ENCODE assay signal across 18 cellular contexts in the genomic region with DNA sequence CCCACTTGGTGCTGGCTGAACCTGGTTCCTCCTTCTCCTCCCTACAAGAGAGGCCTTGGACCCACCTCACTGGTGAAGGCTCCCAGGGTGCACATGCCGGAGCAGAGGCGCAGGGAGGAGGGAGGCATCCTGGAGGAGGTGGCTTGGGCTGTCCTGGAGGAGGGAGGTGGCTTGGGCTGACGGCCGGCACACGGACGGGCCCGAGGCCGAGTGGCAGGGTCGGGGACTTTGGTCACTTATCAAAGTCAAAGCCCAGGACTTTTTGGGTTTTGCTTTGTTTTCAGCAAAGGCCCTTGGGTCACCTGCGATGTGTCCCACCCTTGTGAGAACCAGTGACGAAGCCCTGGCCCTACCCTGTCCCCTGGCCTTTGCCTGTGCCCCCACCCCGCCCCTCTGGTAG. TPM values are rescaled to one million over a fixed set of nuclear protein-coding genes. Genes with fewer than 3 reads are reported as not detected.
DNase-seq lines count a peak whose midpoint lies in the region; ATAC-seq, FAIRE-seq and TF ChIP-seq lines count a peak whose summit lies in the region.
"Had no signal": no experiment of that assay in that cellular context is flagged by ENCODE, and none has a peak within 500 bp of the region (broad histone marks: within the 10 kb centered on the region; RNA-seq: fewer than 3 reads in every experiment).

No MANE protein-coding gene starts in this region.

- CTCF ChIA-PET in A549 (lab: Yijun Ruan, JAX) (interaction anchor here (2.3 to 8.3 kb wide), 2 partner anchors 15 to 18 kb away, joined by 5 to 85 read pairs; no protein-coding TSS in a partner anchor), K562 (lab: Yijun Ruan, JAX; ENCODE audit: low intra/inter-chr PET ratio) (no interaction called here)

- H4K20me1 ChIP-seq in K562 (replicated peaks; ENCODE audit: control insufficient read depth, insufficient read depth, low read length) (peaks cover 8% of the 10 kb centered on the region), smooth muscle cell (ENCODE audit: low read depth) (peaks cover 58% of the 10 kb centered on the region)

- TF ChIP-seq RAD21 in A549 (conservative IDR thresholded peaks at IDR 0.05 in 1 of 2, IDR thresholded peaks at IDR 0.05 in 1 of 2), result no peak
- no peak for TF ChIP-seq RAD21 in K562 (CRISPR knock-in tag; conservative IDR thresholded peaks at IDR 0.05 in 1 of 2, IDR thresholded peaks at IDR 0.05 in 1 of 2)

- in situ Hi-C loops in K562 (cut with MboI), result no loop called here

- POLR2A ChIA-PET in A549 (lab: Yijun Ruan, JAX), result interaction anchor here (1.8 kb wide), 1 partner anchor 11 kb away, joined by 18 read pairs; no protein-coding TSS in a partner anchor
- POLR2A ChIA-PET in K562 (lab: Yijun Ruan, JAX), result interaction anchor here (0.6 kb wide), 1 partner anchor 11 kb away, joined by 4 read pairs; no protein-coding TSS in a partner anchor

- FAIRE-seq in A549 (lab: Jason Lieb, UNC) (no peak), K562 (lab: Jason Lieb, UNC) (no peak)
- FAIRE-seq: GM12878 had no signal

- H3K9me1 ChIP-seq in K562 (ENCODE audit: control insufficient read depth, insufficient read depth, low read length), result no peaks in the 10 kb centered on the region

- TF ChIP-seq CTCF in A549 (IDR thresholded peaks at IDR 0.05) (no peak), K562 (IDR thresholded peaks at IDR 0.05 in 2 of 3, conservative IDR thresholded peaks at IDR 0.05 in 1 of 3; ENCODE audit: insufficient read depth in 2 of 3, low read depth in 1 of 3, low read length in 3 of 3) (no peak), smooth muscle cell (IDR thresholded peaks at IDR 0.05; ENCODE audit: borderline replicate concordance, insufficient read depth, poor library complexity, severe bottlenecking) (no peak)

- H3K79me2 ChIP-seq in K562 (ENCODE audit: control insufficient read depth, insufficient read depth, low read length) (no peaks in the 10 kb centered on the region), smooth muscle cell (ENCODE audit: low read depth) (no peaks in the 10 kb centered on the region)

- TF ChIP-seq EP300 in A549 (IDR thresholded peaks at IDR 0.05) (no peak), K562 (IDR thresholded peaks at IDR 0.05; ENCODE audit: low read length) (no peak)

- peaks cover 6 to 60% of the 10 kb centered on the region in 2 experiments; a peak in 3 of 5 replicates for H3K27me3 ChIP-seq in K562 (ENCODE audit: control insufficient read depth in 2 of 2, insufficient read depth in 2 of 2, low read length in 2 of 2)
- H3K27me3 ChIP-seq in smooth muscle cell (ENCODE audit: low read depth), result peaks cover 11% of the 10 kb centered on the region

- H3K36me3 ChIP-seq in K562 (ENCODE audit: control insufficient read depth, insufficient read depth, low read length), result no peaks in the 10 kb centered on the region
- H3K36me3 ChIP-seq in smooth muscle cell (ENCODE audit: low read depth), result no peaks in the 10 kb centered on the region
- H3K36me3 ChIP-seq: BLaER1 had no signal

- no peaks in the 10 kb centered on the region for H3K9me3 ChIP-seq in A549
- no peaks in the 10 kb centered on the region for H3K9me3 ChIP-seq in K562 (replicated peaks; ENCODE audit: control insufficient read depth, insufficient read depth, low read depth, low read length)
- no peaks in the 10 kb centered on the region for H3K9me3 ChIP-seq in smooth muscle cell (replicated peaks; ENCODE audit: low read depth)
- H3K9me3 ChIP-seq: BLaER1 had no signal

- H3K4me3 ChIP-seq in A549 (no peak overlapping the region), K562 (no peak overlapping the region), smooth muscle cell (no peak overlapping the region)
- H3K4me3 ChIP-seq: BLaER1, GM12878, GM23338 had no signal

- no TSS peak for BruUV-seq in K562 (replicated peaks; lab: Mats Ljungman, UMichigan)

- H2AFZ ChIP-seq in K562 (ENCODE audit: low read depth, low read length) (no peak overlapping the region), smooth muscle cell (ENCODE audit: low read depth) (no peak overlapping the region)
- H2AFZ ChIP-seq: GM23338 had no signal

- intact Hi-C loops in K562 (cut with micrococcal nuclease), result no loop called here

- TF ChIP-seq POLR2A in A549 (IDR thresholded peaks at IDR 0.05; ENCODE audit: low read length) (no peak), K562 (conservative IDR thresholded peaks at IDR 0.05) (no peak)

- H3K9ac ChIP-seq in K562 (ENCODE audit: insufficient read depth in 1 of 2, low read depth in 2 of 2, low read length in 2 of 2) (no peak overlapping the region), smooth muscle cell (ENCODE audit: low read depth) (no peak overlapping the region)
- H3K9ac ChIP-seq: BLaER1 had no signal

- 32% methylated on average over 10 of the region's 12 CpGs for WGBS in A549 (ENCODE audit: missing lambda C conversion rate)
- WGBS in K562 (ENCODE audit: insufficient coverage, low coverage, missing lambda C conversion rate), result 1% methylated on average over 10 of the region's 12 CpGs
- 62% methylated on average over 9 of the region's 12 CpGs for WGBS in smooth muscle cell (ENCODE audit: low lambda C conversion rate)

- ATAC-seq in A549 (0 out of 6 replicates have a peak, but pooled peaks of 1 of the 2 experiments have one; percentile 11), K562 (no peak), left lobe of liver (peak; percentile 54), GM18868 (IDR thresholded peaks at IDR 0.05; ENCODE audit: unreplicated experiment) (no peak)
- ATAC-seq: GM12878 had no signal

- H3K4me1 ChIP-seq in A549, result peaks cover 6% of the 10 kb centered on the region; the same call in 1 of the 3 replicates
- H3K4me1 ChIP-seq in K562 (replicated peaks in 1 of 2; ENCODE audit: control insufficient read depth in 2 of 2, insufficient read depth in 2 of 2, low read length in 2 of 2), result peaks cover 0 to 30% of the 10 kb centered on the region in 2 experiments; a peak in 2 of 5 replicates
- no peaks in the 10 kb centered on the region for H3K4me1 ChIP-seq in smooth muscle cell (ENCODE audit: low read depth)
- H3K4me1 ChIP-seq: BLaER1 had no signal

- DNase-seq in DMS 273 (lab: John Stamatoyannopoulos, UW; ENCODE audit: unreplicated experiment) (peak; percentile 71), DMS 273 treated with DMSO at 0.1 percent for 48 hours (lab: John Stamatoyannopoulos, UW) (no peak), A549 (ENCODE audit: low read depth in 1 of 2, low spot score in 1 of 2) (no peak), K562 (ENCODE audit: extremely low read depth in 1 of 4, low spot score in 3 of 4) (no peak), left lobe of liver (ENCODE audit: low spot score) (no peak), NCI-H2227 (lab: John Stamatoyannopoulos, UW; ENCODE audit: unreplicated experiment) (no peak), smooth muscle cell (lab: John Stamatoyannopoulos, UW; ENCODE audit: unreplicated experiment) (no peak)
- DNase-seq: CD4-positive, alpha-beta memory T cell; DMS53; DND-41; EL had no signal

- no peaks in the 10 kb centered on the region for H3F3A ChIP-seq in smooth muscle cell (ENCODE audit: low read depth)

- H3K27ac ChIP-seq in A549 (no peak overlapping the region), K562 (ENCODE audit: extremely low read depth, low read depth, low read length) (no peak overlapping the region), smooth muscle cell (ENCODE audit: low read depth) (no peak overlapping the region)
- H3K27ac ChIP-seq: 22Rv1, BLaER1 had no signal

- H3K4me2 ChIP-seq in A549 (no peak overlapping the region), K562 (ENCODE audit: insufficient read depth, low read length) (no peak overlapping the region), smooth muscle cell (no peak overlapping the region)
- H3K4me2 ChIP-seq: BLaER1 had no signal

RNA-seq across cellular contexts. Expression of a gene that starts 28.5 kb away (rescaled TPM):
- polyA plus RNA-seq in A549 (2011; rRNA removed), result 33.2 and 37.2 TPM in 2 replicates
- polyA plus RNA-seq in A549 (2012; cell fraction: cytosol; rRNA removed), result 46.1 and 52.4 TPM in 2 replicates
- 75.2 and 75.4 TPM in 2 replicates for polyA plus RNA-seq in A549 (2012; cell fraction: nucleus; rRNA removed)
- polyA plus RNA-seq in A549 (2017; fragmentation: RNase III; extraction: RNeasy Plus Mini Kit Qiagen cat#74134 plus additional on column Dnase treatment), result 39.1 to 43.8 TPM (median 42.6 TPM) in 3 replicates
- 39.3 and 41.7 TPM in 2 replicates for polyA minus RNA-seq in A549 (2011; rRNA and poly(A)+ RNA removed)
- 28.5 and 57.0 TPM in 2 replicates for total RNA-seq in K562 (2011; cell fraction: chromatin; rRNA removed; ENCODE audit: low replicate concordance)
- total RNA-seq in K562 (2011; cell fraction: nucleolus; rRNA removed), result 34.7 and 37.9 TPM in 2 replicates
- total RNA-seq in K562 (2011; cell fraction: nucleoplasm; rRNA removed), result 40.0 and 51.1 TPM in 2 replicates
- total RNA-seq in K562 (2014; rRNA removed), result 3.1 and 5.2 TPM in 2 replicates
- 2.0 and 2.3 TPM in 2 replicates for total RNA-seq in K562 (2014; rRNA removed; fragmentation: Illumina TruSeq; extraction: Trizol)
- 2.8 and 3.7 TPM in 2 replicates for total RNA-seq in K562 (2015; rRNA removed; fragmentation: Illumina TruSeq; extraction: Trizol)
- total RNA-seq in K562 (2021), result 7.1 and 7.3 TPM in 2 replicates
- polyA plus RNA-seq in K562 (2011; rRNA removed), result 7.9 and 8.2 TPM in 2 replicates
- 6.6 and 8.3 TPM in 2 replicates for polyA plus RNA-seq in K562 (2011; cell fraction: cytosol; rRNA removed)
- polyA plus RNA-seq in K562 (2011; cell fraction: nucleus; rRNA removed), result 11.9 and 21.5 TPM in 2 replicates
- polyA plus RNA-seq in K562 (2012), result 7.7 and 9.4 TPM in 2 replicates
- polyA plus RNA-seq in K562 (2014; fragmentation: Illumina TruSeq; extraction: Trizol), result 4.3 and 5.0 TPM in 2 replicates
- polyA plus RNA-seq in K562 (2014; fragmentation: Nextera tagmentation; extraction: Ambion mirVana), result 1 to 10 TPM; 1.2 to 3.2 TPM
- 3.8 and 5.6 TPM in 2 replicates for polyA plus RNA-seq in K562 (2014; rRNA removed)
- polyA minus RNA-seq in K562 (2011; rRNA and poly(A)+ RNA removed), result 5.5 and 6.0 TPM in 2 replicates
- polyA minus RNA-seq in K562 (2011; cell fraction: cytosol; rRNA and poly(A)+ RNA removed), result 2.5 and 3.7 TPM in 2 replicates
- polyA minus RNA-seq in K562 (2011; cell fraction: nucleus; rRNA and poly(A)+ RNA removed), result 8.9 and 14.3 TPM in 2 replicates
- total RNA-seq in left lobe of liver, result 15.6 TPM
- 22.2 and 31.6 TPM in 2 replicates for total RNA-seq in smooth muscle cell
- polyA plus RNA-seq in smooth muscle cell, result 59.7 and 61.7 TPM in 2 replicates

RNA-seq across cellular contexts. Expression of a gene that starts 32.9 kb away (rescaled TPM):
- polyA plus RNA-seq in A549 (2011; rRNA removed) (43.6 and 43.9 TPM in 2 replicates), A549 (2017; fragmentation: RNase III; extraction: RNeasy Plus Mini Kit Qiagen cat#74134 plus additional on column Dnase treatment) (84.8 to 109 TPM (median 104 TPM) in 3 replicates), K562 (2011; rRNA removed) (not detected in 2 replicates), K562 (2014; fragmentation: Illumina TruSeq; extraction: Trizol) (not detected in 2 replicates), K562 (2014; fragmentation: Nextera tagmentation; extraction: Ambion mirVana) (not detected), K562 (2014; rRNA removed) (not detected in 2 replicates), smooth muscle cell (5.9 and 7.6 TPM in 2 replicates)
- 77.7 and 130 TPM in 2 replicates for polyA plus RNA-seq in A549 (2012; cell fraction: cytosol; rRNA removed)
- 180 and 184 TPM in 2 replicates for polyA plus RNA-seq in A549 (2012; cell fraction: nucleus; rRNA removed)
- polyA minus RNA-seq in A549 (2011; rRNA and poly(A)+ RNA removed), result 54.9 and 66.2 TPM in 2 replicates
- not detected in 2 replicates for total RNA-seq in K562 (2011; cell fraction: chromatin; rRNA removed; ENCODE audit: low replicate concordance)
- not detected in 2 replicates for total RNA-seq in K562 (2011; cell fraction: nucleolus; rRNA removed)
- not detected in 2 replicates for total RNA-seq in K562 (2011; cell fraction: nucleoplasm; rRNA removed)
- total RNA-seq in K562 (2014; rRNA removed) (not detected in 2 replicates), K562 (2014; rRNA removed; fragmentation: Illumina TruSeq; extraction: Trizol) (not detected in 2 replicates), K562 (2015; rRNA removed; fragmentation: Illumina TruSeq; extraction: Trizol) (not detected in 2 replicates), K562 (2021) (0.04 TPM in 1 of 2 replicates, not detected in the other), left lobe of liver (0.25 TPM), smooth muscle cell (1.8 and 3.9 TPM in 2 replicates)
- not detected in 2 replicates for polyA plus RNA-seq in K562 (2011; cell fraction: cytosol; rRNA removed)
- 0.03 TPM in 1 of 2 replicates, not detected in the other for polyA plus RNA-seq in K562 (2011; cell fraction: nucleus; rRNA removed)
- polyA plus RNA-seq in K562 (2012), result not detected in 2 replicates
- polyA minus RNA-seq in K562 (2011; rRNA and poly(A)+ RNA removed), result not detected in 2 replicates
- 0.19 TPM in 1 of 2 replicates, not detected in the other for polyA minus RNA-seq in K562 (2011; cell fraction: cytosol; rRNA and poly(A)+ RNA removed)
- under 0.01 TPM in 1 of 2 replicates, not detected in the other for polyA minus RNA-seq in K562 (2011; cell fraction: nucleus; rRNA and poly(A)+ RNA removed)
- total RNA-seq: CD4-positive, alpha-beta memory T cell; GM12878; HT-29 had no signal
- polyA plus RNA-seq: CD14-positive monocyte, GM12878 had no signal
